Comparison of ENCODE assay signal across 1 cellular context in genomic region chr1:246567258-246568235, GRCh38.
TF ChIP-seq lines count a peak whose summit lies in the region.

No MANE protein-coding gene starts in this region.

TF ChIP-seq in K562, 482 proteins besides CTCF, POLR2A, EP300 and RAD21 (continued from another document and continues in another):
- TF ChIP-seq FOXM1 (IDR thresholded peaks at IDR 0.05; ENCODE audit: low read depth) (peak; percentile 66), FOXM1 (CRISPR knock-in tag; IDR thresholded peaks at IDR 0.05; ENCODE audit: low read depth) (no peak), ZNF41 (CRISPR knock-in tag; conservative IDR thresholded peaks at IDR 0.05) (no peak), ASH1L (IDR thresholded peaks at IDR 0.05; ENCODE audit: borderline replicate concordance, low read depth, partially characterized antibody) (no peak), TBP (optimal IDR thresholded peaks at IDR 0.05; ENCODE audit: low read depth, low read length) (no peak), BCL6 (CRISPR knock-in tag; IDR thresholded peaks at IDR 0.05) (no peak), PCBP2 (IDR thresholded peaks at IDR 0.05; ENCODE audit: low read depth, low read length, poor library complexity, severe bottlenecking) (no peak), KDM2B (CRISPR knock-in tag; IDR thresholded peaks at IDR 0.05) (no peak), ZNF699 (CRISPR knock-in tag; IDR thresholded peaks at IDR 0.05; ENCODE audit: insufficient replicate concordance) (no peak), TAF9B (IDR thresholded peaks at IDR 0.05; ENCODE audit: partially characterized antibody) (peak; percentile 37), MLLT1 (IDR thresholded peaks at IDR 0.05) (peak in 1 of 2 experiments; percentile 52; a peak in 2 of 4 replicates), ZKSCAN3 (CRISPR knock-in tag; IDR thresholded peaks at IDR 0.05) (no peak), CHD2 (IDR thresholded peaks at IDR 0.05; ENCODE audit: low read depth, low read length) (no peak), BCOR (IDR thresholded peaks at IDR 0.05) (0 out of 2 replicates have a peak, but pooled peaks have one; percentile 33), GABPA (tag; conservative IDR thresholded peaks at IDR 0.05; ENCODE audit: low read depth) (no peak), CHD1 (IDR thresholded peaks at IDR 0.05; ENCODE audit: low read length) (no peak), TCF3 (CRISPR knock-in tag; IDR thresholded peaks at IDR 0.05) (no peak), HSF4 (CRISPR knock-in tag; IDR thresholded peaks at IDR 0.05; ENCODE audit: borderline replicate concordance) (no peak), RFX5 (IDR thresholded peaks at IDR 0.05; ENCODE audit: low read depth, low read length) (no peak), DACH1 (IDR thresholded peaks at IDR 0.05; ENCODE audit: partially characterized antibody) (no peak), ZNF23 (CRISPR knock-in tag; IDR thresholded peaks at IDR 0.05) (no peak), MEF2D (tag; conservative IDR thresholded peaks at IDR 0.05; ENCODE audit: low read depth) (no peak), ZKSCAN1 (IDR thresholded peaks at IDR 0.05; ENCODE audit: low read depth, low read length) (no peak), PTTG1 (tag; IDR thresholded peaks at IDR 0.05; ENCODE audit: low read depth) (no peak), TEAD4 (IDR thresholded peaks at IDR 0.05; ENCODE audit: low read length) (no peak), TEAD4 (CRISPR knock-in tag; IDR thresholded peaks at IDR 0.05; ENCODE audit: borderline replicate concordance) (no peak), PKNOX1 (IDR thresholded peaks at IDR 0.05) (0 out of 2 replicates have a peak, but pooled peaks have one; percentile 11), ZNF263 (CRISPR knock-in tag; IDR thresholded peaks at IDR 0.05; ENCODE audit: borderline replicate concordance) (no peak), POLR2H (tag; IDR thresholded peaks at IDR 0.05; ENCODE audit: low read depth) (no peak; the same call in 1 of the 2 replicates), TRIM28 (IDR thresholded peaks at IDR 0.05) (no peak), ARNT (IDR thresholded peaks at IDR 0.05) (no peak; a peak in 1 of 4 replicates), ZBED1 (IDR thresholded peaks at IDR 0.05) (no peak), GTF2E2 (tag; IDR thresholded peaks at IDR 0.05) (no peak), ZNF668 (CRISPR knock-in tag; IDR thresholded peaks at IDR 0.05) (0 out of 2 replicates have a peak, but pooled peaks have one; percentile 26), AFF1 (IDR thresholded peaks at IDR 0.05; ENCODE audit: low read depth in 1 of 2, partially characterized antibody in 2 of 2) (peak in 1 of 2 experiments; percentile 88), IRF2 (CRISPR knock-in tag; IDR thresholded peaks at IDR 0.05) (no peak), CLOCK (CRISPR knock-in tag; IDR thresholded peaks at IDR 0.05; ENCODE audit: borderline replicate concordance) (no peak), ZNF764 (CRISPR knock-in tag; IDR thresholded peaks at IDR 0.05; ENCODE audit: low read depth) (no peak), ZBTB7A (IDR thresholded peaks at IDR 0.05; ENCODE audit: borderline replicate concordance, control insufficient read depth, low read depth, low read length) (no peak), PRMT5 (CRISPR knock-in tag; IDR thresholded peaks at IDR 0.05) (no peak), FOXK1 (CRISPR knock-in tag; IDR thresholded peaks at IDR 0.05; ENCODE audit: borderline replicate concordance) (no peak), HDAC2 (IDR thresholded peaks at IDR 0.05) (no peak), CEBPB (tag; IDR thresholded peaks at IDR 0.05) (peak; percentile 66), SAP30 (IDR thresholded peaks at IDR 0.05; ENCODE audit: borderline replicate concordance, insufficient read depth, low read depth, low read length, poor library complexity, severe bottlenecking) (peak; percentile 18), TBL1XR1 (IDR thresholded peaks at IDR 0.05; ENCODE audit: low read length in 2 of 2) (no peak), ELK3 (CRISPR knock-in tag; IDR thresholded peaks at IDR 0.05) (0 out of 2 replicates have a peak, but pooled peaks have one; percentile 15), ZBTB8A (IDR thresholded peaks at IDR 0.05; ENCODE audit: partially characterized antibody) (no peak), L3MBTL2 (IDR thresholded peaks at IDR 0.05) (no peak), SMARCA4 (IDR thresholded peaks at IDR 0.05) (no peak; the same call in 1 of the 2 replicates), CCAR2 (IDR thresholded peaks at IDR 0.05; ENCODE audit: low read depth, low read length) (no peak), SPI1 (IDR thresholded peaks at IDR 0.05; ENCODE audit: borderline replicate concordance, low read depth, low read length) (no peak), MITF (IDR thresholded peaks at IDR 0.05) (no peak), MBD1 (CRISPR knock-in tag; IDR thresholded peaks at IDR 0.05) (0 out of 2 replicates have a peak, but pooled peaks have one; percentile 28)
